20 cellular contexts compared by ENCODE assay signal in the genomic region with DNA sequence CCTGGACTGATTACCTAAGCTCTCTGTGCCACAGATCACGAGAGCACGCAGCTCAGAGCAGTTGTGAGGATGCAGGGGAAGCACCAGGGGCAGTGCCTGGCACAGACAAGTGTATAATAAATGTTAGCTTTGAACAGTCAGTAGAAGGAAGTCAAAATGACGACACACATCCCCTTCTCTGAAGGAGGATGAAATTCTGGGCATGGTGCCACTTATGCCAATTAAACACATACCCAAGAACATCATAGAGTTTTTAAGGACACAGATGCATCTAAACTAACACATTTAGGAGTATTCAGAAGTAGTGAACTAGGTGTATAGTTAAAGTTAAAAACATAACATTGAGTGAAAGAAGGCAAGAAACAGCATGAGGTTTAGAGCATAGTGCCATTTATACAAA. TPM values are rescaled to one million over a fixed set of nuclear protein-coding genes. Genes with fewer than 3 reads are reported as not detected.
"Had no signal": no experiment of that assay in that cellular context is flagged by ENCODE, and none has a peak within 500 bp of the region (broad histone marks: within the 10 kb centered on the region; RNA-seq: fewer than 3 reads in every experiment).

No MANE protein-coding gene starts in this region.

- H3K9me3 Mint-ChIP-seq: activated CD8-positive, alpha-beta T cell treated with anti-CD3 and anti-CD28 coated beads for 36 hours; activated naive CD8-positive, alpha-beta T cell treated with anti-CD3 and anti-CD28 coated beads for 36 hours; activated T-helper 17 cell treated with anti-CD3 and anti-CD28 coated beads, Interleukin-2, amount 50 U/mL, for 72 hours; mesothelial cell of epicardium; nephron; stimulated activated naive B cell treated with anti-CD40 and anti-IgM and Interleukin-4, amounts not matched to agents 10 μg/mL and 1 μg/mL and 100 μg/mL, for 72 hours had no signal

- H3K4me1 Mint-ChIP-seq: mesothelial cell of epicardium, nephron had no signal

- H3K9me3 ChIP-seq: spleen had no signal

- H3K27ac Mint-ChIP-seq: activated B cell treated with CpG ODN at 0.5 μM for 24 hours; activated CD8-positive, alpha-beta T cell treated with anti-CD3 and anti-CD28 coated beads for 36 hours; activated naive CD8-positive, alpha-beta T cell treated with anti-CD3 and anti-CD28 coated beads for 36 hours; activated T-helper 17 cell treated with anti-CD3 and anti-CD28 coated beads, Interleukin-2, amount 50 U/mL, for 72 hours; dendritic cell treated with granulocyte-macrophage colony-stimulating factor and Interleukin-4, amounts not matched to agents 40 ng/mL and 50 ng/mL, for 4 days; mesothelial cell of epicardium; nephron; stimulated activated naive B cell treated with anti-CD40 and anti-IgM and Interleukin-4, amounts not matched to agents 10 μg/mL and 1 μg/mL and 100 μg/mL, for 72 hours had no signal

- DNase-seq: activated B cell treated with CpG ODN at 0.5 μM for 24 hours; activated CD4-positive, alpha-beta T cell treated with anti-CD3 and anti-CD28 coated beads for 48 hours; activated CD8-positive, alpha-beta T cell treated with anti-CD3 and anti-CD28 coated beads for 36 hours; activated naive CD4-positive, alpha-beta T cell; activated naive CD8-positive, alpha-beta T cell treated with anti-CD3 and anti-CD28 coated beads for 36 hours; activated T-cell treated with anti-CD3 and anti-CD28 coated beads, Interleukin-2, amount 50 U/mL, for 1 hour; amniotic stem cell; foreskin melanocyte; kidney; nucleus accumbens; retina; spleen; stimulated activated naive B cell treated with anti-CD40 and anti-IgM and Interleukin-4, amounts not matched to agents 10 μg/mL and 1 μg/mL and 100 μg/mL, for 72 hours had no signal

- H3K4me3 Mint-ChIP-seq: activated B cell treated with CpG ODN at 0.5 μM for 24 hours; activated CD8-positive, alpha-beta T cell treated with anti-CD3 and anti-CD28 coated beads for 36 hours; activated naive CD8-positive, alpha-beta T cell treated with anti-CD3 and anti-CD28 coated beads for 36 hours; activated T-helper 17 cell treated with anti-CD3 and anti-CD28 coated beads, Interleukin-2, amount 50 U/mL, for 72 hours; dendritic cell treated with granulocyte-macrophage colony-stimulating factor and Interleukin-4, amounts not matched to agents 40 ng/mL and 50 ng/mL, for 4 days; mesothelial cell of epicardium; nephron; stimulated activated naive B cell treated with anti-CD40 and anti-IgM and Interleukin-4, amounts not matched to agents 10 μg/mL and 1 μg/mL and 100 μg/mL, for 72 hours had no signal

- H3K27me3 Mint-ChIP-seq: activated B cell treated with CpG ODN at 0.5 μM for 24 hours; activated CD8-positive, alpha-beta T cell treated with anti-CD3 and anti-CD28 coated beads for 36 hours; activated naive CD8-positive, alpha-beta T cell treated with anti-CD3 and anti-CD28 coated beads for 36 hours; activated T-helper 17 cell treated with anti-CD3 and anti-CD28 coated beads, Interleukin-2, amount 50 U/mL, for 72 hours; dendritic cell treated with granulocyte-macrophage colony-stimulating factor and Interleukin-4, amounts not matched to agents 40 ng/mL and 50 ng/mL, for 4 days; stimulated activated naive B cell treated with anti-CD40 and anti-IgM and Interleukin-4, amounts not matched to agents 10 μg/mL and 1 μg/mL and 100 μg/mL, for 72 hours had no signal

- H3K4me3 ChIP-seq: spleen had no signal

- H3K27ac ChIP-seq: spleen had no signal

- H3K27me3 ChIP-seq: spleen had no signal

RNA-seq across cellular contexts. Expression of gene SIGLEC11, which starts 25.0 kb away (rescaled TPM):
- total RNA-seq: activated B cell treated with CpG ODN at 0.5 μM for 24 hours; activated CD8-positive, alpha-beta T cell treated with anti-CD3 and anti-CD28 coated beads for 36 hours; activated naive CD8-positive, alpha-beta T cell treated with anti-CD3 and anti-CD28 coated beads for 36 hours; activated T-helper 17 cell treated with anti-CD3 and anti-CD28 coated beads, Interleukin-2, amount 50 U/mL, for 72 hours; chondrocyte; epithelial cell of proximal tubule; lung microvascular endothelial cell had no signal
